ENCODE assay signal across 1 cellular context in the genomic region with DNA sequence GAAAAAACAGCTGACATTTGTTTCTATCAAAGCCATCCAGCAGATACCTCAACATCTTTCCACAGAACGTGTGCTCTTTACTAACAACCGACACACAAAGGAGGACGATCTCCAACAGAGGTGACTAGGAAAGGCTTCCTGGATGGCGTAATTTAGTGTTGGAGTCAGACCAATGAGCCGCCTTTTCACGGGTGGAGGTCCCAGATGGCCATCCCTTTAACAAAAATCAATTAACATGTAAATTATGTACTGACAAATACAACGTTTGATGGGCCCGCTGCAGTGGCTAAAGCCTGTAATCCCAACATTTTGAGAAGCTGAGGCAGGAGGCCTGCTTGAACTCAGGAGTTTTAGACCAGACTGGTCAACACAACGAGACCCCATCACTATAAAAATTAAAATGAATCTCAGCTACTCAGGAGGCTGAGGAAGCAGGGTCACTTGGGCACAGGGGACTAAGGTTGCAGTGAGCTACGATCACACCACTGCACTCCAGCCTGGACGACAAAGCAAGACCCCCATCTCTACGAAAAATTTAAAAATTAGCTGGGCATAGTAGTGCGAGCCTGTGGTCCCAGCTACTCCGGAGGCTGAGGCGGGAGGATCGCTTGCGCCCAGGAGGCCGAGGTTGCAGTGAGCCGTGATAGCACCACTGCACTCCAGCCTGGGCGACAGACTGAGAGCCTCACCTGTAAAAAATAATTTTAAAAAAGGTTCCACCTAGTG.
TF ChIP-seq lines count a peak whose summit lies in the region.

No MANE protein-coding gene starts in this region.

TF ChIP-seq in GM23338, 12 proteins besides CTCF, POLR2A, EP300 and RAD21 (continued from another document):
- TF ChIP-seq, protein P1, sequence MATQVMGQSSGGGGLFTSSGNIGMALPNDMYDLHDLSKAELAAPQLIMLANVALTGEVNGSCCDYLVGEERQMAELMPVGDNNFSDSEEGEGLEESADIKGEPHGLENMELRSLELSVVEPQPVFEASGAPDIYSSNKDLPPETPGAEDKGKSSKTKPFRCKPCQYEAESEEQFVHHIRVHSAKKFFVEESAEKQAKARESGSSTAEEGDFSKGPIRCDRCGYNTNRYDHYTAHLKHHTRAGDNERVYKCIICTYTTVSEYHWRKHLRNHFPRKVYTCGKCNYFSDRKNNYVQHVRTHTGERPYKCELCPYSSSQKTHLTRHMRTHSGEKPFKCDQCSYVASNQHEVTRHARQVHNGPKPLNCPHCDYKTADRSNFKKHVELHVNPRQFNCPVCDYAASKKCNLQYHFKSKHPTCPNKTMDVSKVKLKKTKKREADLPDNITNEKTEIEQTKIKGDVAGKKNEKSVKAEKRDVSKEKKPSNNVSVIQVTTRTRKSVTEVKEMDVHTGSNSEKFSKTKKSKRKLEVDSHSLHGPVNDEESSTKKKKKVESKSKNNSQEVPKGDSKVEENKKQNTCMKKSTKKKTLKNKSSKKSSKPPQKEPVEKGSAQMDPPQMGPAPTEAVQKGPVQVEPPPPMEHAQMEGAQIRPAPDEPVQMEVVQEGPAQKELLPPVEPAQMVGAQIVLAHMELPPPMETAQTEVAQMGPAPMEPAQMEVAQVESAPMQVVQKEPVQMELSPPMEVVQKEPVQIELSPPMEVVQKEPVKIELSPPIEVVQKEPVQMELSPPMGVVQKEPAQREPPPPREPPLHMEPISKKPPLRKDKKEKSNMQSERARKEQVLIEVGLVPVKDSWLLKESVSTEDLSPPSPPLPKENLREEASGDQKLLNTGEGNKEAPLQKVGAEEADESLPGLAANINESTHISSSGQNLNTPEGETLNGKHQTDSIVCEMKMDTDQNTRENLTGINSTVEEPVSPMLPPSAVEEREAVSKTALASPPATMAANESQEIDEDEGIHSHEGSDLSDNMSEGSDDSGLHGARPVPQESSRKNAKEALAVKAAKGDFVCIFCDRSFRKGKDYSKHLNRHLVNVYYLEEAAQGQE (IDR thresholded peaks at IDR 0.05; ENCODE audit: unreplicated experiment), result no peak
